ENCODE assay signal across 1 cellular context in the genomic region with DNA sequence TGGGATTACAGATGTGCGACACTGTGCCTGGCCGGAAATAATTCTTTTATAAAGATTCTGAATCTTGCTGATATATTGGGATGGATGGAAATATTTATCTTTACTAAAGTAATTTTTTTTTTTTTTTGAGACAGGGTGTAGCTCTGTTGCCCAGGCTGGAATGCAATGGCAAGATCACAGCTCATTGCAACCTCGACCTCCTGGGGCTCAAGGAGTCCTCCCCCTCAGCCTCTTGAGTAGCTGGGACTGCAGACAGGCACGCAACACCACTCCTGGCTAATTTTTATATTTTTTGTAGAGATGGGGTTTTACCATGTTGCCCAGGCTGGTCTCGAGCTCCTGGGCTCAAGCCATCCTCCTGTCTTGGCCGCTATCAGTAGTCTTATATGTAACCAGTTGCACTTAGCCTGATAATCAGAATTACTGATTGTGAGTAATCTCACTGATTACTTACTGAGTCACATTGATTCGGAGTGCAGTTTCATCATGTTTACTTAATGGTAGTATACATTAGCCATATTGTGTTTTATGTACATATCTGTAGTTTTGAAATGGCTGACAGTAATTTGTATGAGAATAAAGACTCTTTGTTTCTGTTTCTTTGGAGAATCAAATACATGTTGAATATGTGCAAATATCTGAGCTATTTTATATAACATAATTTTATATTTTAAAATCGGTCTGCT.
TF ChIP-seq lines count a peak whose summit lies in the region.

No MANE protein-coding gene starts in this region.

TF ChIP-seq in IMR-90, 13 proteins besides CTCF, POLR2A, EP300 and RAD21 (continued from another document):
- TF ChIP-seq, protein P1, sequence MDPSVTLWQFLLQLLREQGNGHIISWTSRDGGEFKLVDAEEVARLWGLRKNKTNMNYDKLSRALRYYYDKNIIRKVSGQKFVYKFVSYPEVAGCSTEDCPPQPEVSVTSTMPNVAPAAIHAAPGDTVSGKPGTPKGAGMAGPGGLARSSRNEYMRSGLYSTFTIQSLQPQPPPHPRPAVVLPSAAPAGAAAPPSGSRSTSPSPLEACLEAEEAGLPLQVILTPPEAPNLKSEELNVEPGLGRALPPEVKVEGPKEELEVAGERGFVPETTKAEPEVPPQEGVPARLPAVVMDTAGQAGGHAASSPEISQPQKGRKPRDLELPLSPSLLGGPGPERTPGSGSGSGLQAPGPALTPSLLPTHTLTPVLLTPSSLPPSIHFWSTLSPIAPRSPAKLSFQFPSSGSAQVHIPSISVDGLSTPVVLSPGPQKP (IDR thresholded peaks at IDR 0.05; ENCODE audit: borderline replicate concordance, low read depth, low read length) = no peak
TF ChIP-seq in IMR-90: peak in this region for 2.
